Comparison of ENCODE assay signal across 25 cellular contexts in genomic region chr6:166436195-166437139, GRCh38. TPM values are rescaled to one million over a fixed set of nuclear protein-coding genes. Genes with fewer than 3 reads are reported as not detected.
DNase-seq lines count a peak whose midpoint lies in the region; ATAC-seq and TF ChIP-seq lines count a peak whose summit lies in the region.
"Had no signal": no experiment of that assay in that cellular context is flagged by ENCODE, and none has a peak within 500 bp of the region (broad histone marks: within the 10 kb centered on the region; RNA-seq: fewer than 3 reads in every experiment).

No MANE protein-coding gene starts in this region.

- WGBS in liver, result 90% methylated on average over 24 of the region's 24 CpGs

- no peaks in the 10 kb centered on the region for H3K4me1 ChIP-seq in liver (ENCODE audit: control insufficient read depth in 4 of 4, insufficient read depth in 4 of 4, low read length in 3 of 4)
- H3K4me1 ChIP-seq: Caco-2, HAP-1 had no signal

- H3K27me3 Mint-ChIP-seq in activated naive CD8-positive, alpha-beta T cell, result no peaks in the 10 kb centered on the region
- peaks cover 11% of the 10 kb centered on the region for H3K27me3 Mint-ChIP-seq in activated naive CD8-positive, alpha-beta T cell treated with anti-CD3 and anti-CD28 coated beads for 36 hours
- no peaks in the 10 kb centered on the region for H3K27me3 Mint-ChIP-seq in activated CD4-positive, alpha-beta memory T cell treated with anti-CD3 and anti-CD28 coated beads for 36 hours
- H3K27me3 Mint-ChIP-seq in HFFc6 (ENCODE audit: insufficient read depth), result peaks cover 4% of the 10 kb centered on the region
- H3K27me3 Mint-ChIP-seq: brain had no signal

- CTCF ChIA-PET in activated CD4-positive, alpha-beta memory T cell treated with anti-CD3 and anti-CD28 coated beads for 36 hours (lab: Charles Lee), result interaction anchor here (1.4 kb wide), 1 partner anchor 186 kb away, joined by 3 read pairs; no protein-coding TSS in a partner anchor

- DNase-seq in activated naive CD8-positive, alpha-beta T cell treated with anti-CD3 and anti-CD28 coated beads for 36 hours, result no peak
- DNase-seq in ureter (ENCODE audit: low spot score) (peak; percentile 39), HK-2 (ENCODE audit: unreplicated experiment) (no peak), HFFc6 (no peak)
- no peak for DNase-seq in activated CD4-positive, alpha-beta memory T cell treated with anti-CD3 and anti-CD28 coated beads for 36 hours
- DNase-seq: activated CD4-positive, alpha-beta T cell treated with anti-CD3 and anti-CD28 coated beads for 1 hour; Caco-2; DMS53; effector CD4-positive, alpha-beta T cell; NCI-H1436; NCI-H2081 treated with DMSO at 0.1 percent for 48 hours; NCI-H226; PC-9 had no signal

- TF ChIP-seq CTCF in liver (IDR thresholded peaks at IDR 0.05; ENCODE audit: low read depth, low read length, missing input control) (no peak), HFFc6 (IDR thresholded peaks at IDR 0.05) (no peak)

- H3K27ac Mint-ChIP-seq in activated naive CD8-positive, alpha-beta T cell, result peak overlapping the region; percentile 72
- no peak overlapping the region for H3K27ac Mint-ChIP-seq in activated naive CD8-positive, alpha-beta T cell treated with anti-CD3 and anti-CD28 coated beads for 36 hours
- H3K27ac Mint-ChIP-seq in activated CD4-positive, alpha-beta memory T cell treated with anti-CD3 and anti-CD28 coated beads for 36 hours, result no peak overlapping the region
- H3K27ac Mint-ChIP-seq in HFFc6, result no peak overlapping the region
- H3K27ac Mint-ChIP-seq: activated naive CD4-positive, alpha-beta T cell treated with anti-CD3 and anti-CD28 coated beads for 36 hours; memory B cell; T-helper 2 cell treated with Interferon-gamma antibody and Interleukin-4, amounts not matched to agents 5 μg/mL and 100 μg/mL, for 36 hours had no signal

- H3K4me1 Mint-ChIP-seq in activated naive CD8-positive, alpha-beta T cell (ENCODE audit: low read depth), result peaks cover 23% of the 10 kb centered on the region
- H3K4me1 Mint-ChIP-seq in activated naive CD8-positive, alpha-beta T cell treated with anti-CD3 and anti-CD28 coated beads for 36 hours, result peaks cover 16% of the 10 kb centered on the region
- peaks cover 19% of the 10 kb centered on the region for H3K4me1 Mint-ChIP-seq in activated CD4-positive, alpha-beta memory T cell treated with anti-CD3 and anti-CD28 coated beads for 36 hours (ENCODE audit: low read depth)
- no peaks in the 10 kb centered on the region for H3K4me1 Mint-ChIP-seq in HFFc6 (ENCODE audit: low read depth)
- H3K4me1 Mint-ChIP-seq: memory B cell had no signal

- POLR2A ChIA-PET in activated CD4-positive, alpha-beta memory T cell treated with anti-CD3 and anti-CD28 coated beads for 36 hours (lab: Charles Lee), result no interaction called here

- H3K36me3 ChIP-seq in liver (ENCODE audit: control insufficient read depth in 4 of 4, insufficient read depth in 3 of 4, low read depth in 1 of 4, low read length in 3 of 4), result peaks cover 0 to 5% (median 0%) of the 10 kb centered on the region in 4 donors
- H3K36me3 ChIP-seq: thoracic aorta had no signal

- H3K27ac ChIP-seq in liver (ENCODE audit: low read depth in 1 of 2, low read length in 2 of 2), result no peak overlapping the region
- H3K27ac ChIP-seq: epithelial cell of prostate, PC-9, thoracic aorta had no signal

- peak overlapping the region; percentile 18 for H3K4me3 Mint-ChIP-seq in activated naive CD8-positive, alpha-beta T cell
- no peak overlapping the region for H3K4me3 Mint-ChIP-seq in activated naive CD8-positive, alpha-beta T cell treated with anti-CD3 and anti-CD28 coated beads for 36 hours
- H3K4me3 Mint-ChIP-seq in activated CD4-positive, alpha-beta memory T cell treated with anti-CD3 and anti-CD28 coated beads for 36 hours, result no peak overlapping the region
- no peak overlapping the region for H3K4me3 Mint-ChIP-seq in HFFc6
- H3K4me3 Mint-ChIP-seq: activated naive CD4-positive, alpha-beta T cell treated with anti-CD3 and anti-CD28 coated beads for 36 hours; brain; memory B cell; stimulated activated naive CD8-positive, alpha-beta T cell treated with anti-CD3 and anti-CD28 coated beads, Interleukin-15, Interleukin-2, amounts not matched to agents 100 ng/mL and 50 ng/mL, for 24 hours; T-helper 2 cell treated with Interferon-gamma antibody and Interleukin-4, amounts not matched to agents 5 μg/mL and 100 μg/mL, for 36 hours had no signal

- H3K36me3 Mint-ChIP-seq in activated naive CD8-positive, alpha-beta T cell, result peaks cover 4% of the 10 kb centered on the region
- no peaks in the 10 kb centered on the region for H3K36me3 Mint-ChIP-seq in activated naive CD8-positive, alpha-beta T cell treated with anti-CD3 and anti-CD28 coated beads for 36 hours
- peaks cover 2% of the 10 kb centered on the region for H3K36me3 Mint-ChIP-seq in activated CD4-positive, alpha-beta memory T cell treated with anti-CD3 and anti-CD28 coated beads for 36 hours
- H3K36me3 Mint-ChIP-seq in HFFc6 (ENCODE audit: low read depth), result no peaks in the 10 kb centered on the region

- no peak for TF ChIP-seq RAD21 in liver (IDR thresholded peaks at IDR 0.05)

- H3K4me3 ChIP-seq in liver (ENCODE audit: low read depth in 1 of 3, low read length in 3 of 3), result no peak overlapping the region
- H3K4me3 ChIP-seq: HAP-1, PC-9, smooth muscle cell, thoracic aorta had no signal

- no peak overlapping the region for H3K9ac ChIP-seq in liver (ENCODE audit: low read depth in 1 of 2, low read length in 2 of 2)

- H3K9me3 Mint-ChIP-seq in activated naive CD8-positive, alpha-beta T cell (ENCODE audit: low read depth), result no peaks in the 10 kb centered on the region
- no peaks in the 10 kb centered on the region for H3K9me3 Mint-ChIP-seq in activated naive CD8-positive, alpha-beta T cell treated with anti-CD3 and anti-CD28 coated beads for 36 hours
- no peaks in the 10 kb centered on the region for H3K9me3 Mint-ChIP-seq in activated CD4-positive, alpha-beta memory T cell treated with anti-CD3 and anti-CD28 coated beads for 36 hours
- no peaks in the 10 kb centered on the region for H3K9me3 Mint-ChIP-seq in HFFc6
- H3K9me3 Mint-ChIP-seq: activated naive CD4-positive, alpha-beta T cell treated with anti-CD3 and anti-CD28 coated beads for 36 hours; brain; memory B cell; stimulated activated naive CD8-positive, alpha-beta T cell treated with anti-CD3 and anti-CD28 coated beads, Interleukin-15, Interleukin-2, amounts not matched to agents 100 ng/mL and 50 ng/mL, for 24 hours; T-helper 2 cell treated with Interferon-gamma antibody and Interleukin-4, amounts not matched to agents 5 μg/mL and 100 μg/mL, for 36 hours had no signal

- no peak; the same call in 2 of the 3 replicates for ATAC-seq in SK-N-SH treated with all-trans-retinoic acid at 6 μM for 48 hours

- intact Hi-C loops in activated CD4-positive, alpha-beta memory T cell treated with anti-CD3 and anti-CD28 coated beads for 36 hours (cut with micrococcal nuclease), result no loop called here

- H3K27me3 ChIP-seq in liver (ENCODE audit: control insufficient read depth in 4 of 4, insufficient read depth in 4 of 4, low read length in 3 of 4), result no peaks in the 10 kb centered on the region

- H3K9me3 ChIP-seq in liver (ENCODE audit: control insufficient read depth in 4 of 4, low read length in 3 of 4), result no peaks in the 10 kb centered on the region
- H3K9me3 ChIP-seq: Caco-2, HAP-1, thoracic aorta had no signal

TF ChIP-seq in SK-N-SH treated with all-trans-retinoic acid at 6 μM for 48 hours, 23 proteins besides CTCF, POLR2A, EP300 and RAD21:
- TF ChIP-seq CREB5 (CRISPR knock-in tag; IDR thresholded peaks at IDR 0.05; ENCODE audit: low read depth), result no peak
- TF ChIP-seq ZNF70 (CRISPR knock-in tag; IDR thresholded peaks at IDR 0.05), result peak; percentile 72; the same call in 1 of the 2 replicates
- no peak for TF ChIP-seq CSDC2 (CRISPR knock-in tag; IDR thresholded peaks at IDR 0.05)

TF ChIP-seq in liver, 16 proteins besides CTCF, POLR2A, EP300 and RAD21:
- TF ChIP-seq NR2F2 (IDR thresholded peaks at IDR 0.05) (peak; percentile 56), FOXA2 (IDR thresholded peaks at IDR 0.05) (no peak)
TF ChIP-seq in liver: peak in this region for 1.

RNA-seq across cellular contexts. Expression of gene MPC1, which starts 53.7 kb away (rescaled TPM):
- 10 to 100 TPM; 22.2 to 25.2 TPM for total RNA-seq in activated naive CD8-positive, alpha-beta T cell treated with anti-CD3 and anti-CD28 coated beads for 36 hours
- total RNA-seq in liver (100 to 1,000 TPM in 1 of 2 donors, 10 to 100 TPM in 1; 79.7 to 261 TPM), ureter (53.9 TPM)
- 100 to 1,000 TPM; 213 to 478 TPM for polyA plus RNA-seq in liver
- 10 to 100 TPM; 22.5 to 22.9 TPM for total RNA-seq in activated CD4-positive, alpha-beta memory T cell treated with anti-CD3 and anti-CD28 coated beads for 36 hours
- total RNA-seq in HFFc6 (2021; fragmentation: NEBNext Ultra II Directional; extraction: Animal tissue kit (Norgen Biotek cat#: 25700)), result 10 to 100 TPM; 21.7 to 24.5 (median 22.9) TPM
